Comparison of ENCODE assay signal across 15 cellular contexts in genomic region chr4:25890653-25891485, GRCh38. TPM values are rescaled to one million over a fixed set of nuclear protein-coding genes. Genes with fewer than 3 reads are reported as not detected.
DNase-seq lines count a peak whose midpoint lies in the region; ATAC-seq and TF ChIP-seq lines count a peak whose summit lies in the region.
"Had no signal": no experiment of that assay in that cellular context is flagged by ENCODE, and none has a peak within 500 bp of the region (broad histone marks: within the 10 kb centered on the region; RNA-seq: fewer than 3 reads in every experiment).

No MANE protein-coding gene starts in this region.

- H3K27ac Mint-ChIP-seq in neural progenitor cell, result peak overlapping the region; percentile 51
- H3K27ac Mint-ChIP-seq: activated T-cell treated with anti-CD3 and anti-CD28 coated beads, Interleukin-2, amount 50 U/mL, for 72 hours had no signal

- peaks cover 8% of the 10 kb centered on the region for H3K27me3 Mint-ChIP-seq in neural progenitor cell (ENCODE audit: insufficient read depth, low read depth)

- H3K36me3 ChIP-seq in neural progenitor cell, result no peaks in the 10 kb centered on the region

- H3K36me3 Mint-ChIP-seq in neural progenitor cell, result no peaks in the 10 kb centered on the region

- DNase-seq in DMS 273 (lab: John Stamatoyannopoulos, UW; ENCODE audit: unreplicated experiment) (peak; percentile 5), DMS 273 treated with DMSO at 0.1 percent for 48 hours (lab: John Stamatoyannopoulos, UW) (no peak), NCI-H2227 (lab: John Stamatoyannopoulos, UW; ENCODE audit: unreplicated experiment) (peak; percentile 74), ecto neural progenitor cell (ENCODE audit: low spot score) (peak; percentile 63), neural progenitor cell (ENCODE audit: low spot score) (peak; percentile 87), SIG-M5 treated with dmso at 0.1 percent for 504 hours (lab: John Stamatoyannopoulos, UW; ENCODE audit: unreplicated experiment) (no peak)
- DNase-seq in stimulated activated naive CD8-positive, alpha-beta T cell treated with anti-CD3 and anti-CD28 coated beads, Interleukin-15, Interleukin-2, amounts not matched to agents 100 U/mL and 50 U/mL, for 24 hours, result no peak
- DNase-seq in activated CD4-positive, alpha-beta T cell treated with anti-CD3 and anti-CD28 coated beads, Interleukin-2, amount 50 U/mL, for 4 hours, result no peak
- DNase-seq: activated CD4-positive, alpha-beta T cell treated with anti-CD3 and anti-CD28 coated beads, Interleukin-2, amount 50 U/mL, for 1 hour; activated T-cell treated with anti-CD3 and anti-CD28 coated beads, Interleukin-2, amount 50 U/mL, for 72 hours; erythroblast; NCI-H1930 had no signal

- peaks cover 8% of the 10 kb centered on the region for H4K20me1 ChIP-seq in neural progenitor cell (ENCODE audit: low read depth)

- H3K4me2 ChIP-seq in neural progenitor cell, result peak overlapping the region; percentile 73

- H3K4me3 ChIP-seq in neural progenitor cell, result peak overlapping the region; percentile 25
- H3K4me3 ChIP-seq: SK-N-MC had no signal

- H3K9me3 ChIP-seq in neural progenitor cell (ENCODE audit: low read depth), result no peaks in the 10 kb centered on the region

- H3K4me1 Mint-ChIP-seq in neural progenitor cell, result peaks cover 32% of the 10 kb centered on the region

- peaks cover 39% of the 10 kb centered on the region for H3K4me1 ChIP-seq in neural progenitor cell

- peak; percentile 24 for TF ChIP-seq CTCF in neural progenitor cell (IDR thresholded peaks at IDR 0.05)

- H3K79me2 ChIP-seq in neural progenitor cell (ENCODE audit: low read depth), result no peaks in the 10 kb centered on the region

- H2AFZ ChIP-seq in neural progenitor cell (replicated peaks), result no peak overlapping the region

- peak overlapping the region; percentile 95 for H3K27ac ChIP-seq in neural progenitor cell
- H3K27ac ChIP-seq: 22Rv1, C4-2B, SK-N-MC had no signal

- peaks cover 46% of the 10 kb centered on the region for H3F3A ChIP-seq in neural progenitor cell (ENCODE audit: low read depth)

- ATAC-seq in stimulated activated naive CD8-positive, alpha-beta T cell treated with anti-CD3 and anti-CD28 coated beads, Interleukin-15, Interleukin-2, amounts not matched to agents 100 U/mL and 50 U/mL, for 24 hours, result no peak
- ATAC-seq: activated T-cell treated with anti-CD3 and anti-CD28 coated beads, Interleukin-2, amount 50 U/mL, for 72 hours had no signal

- peak overlapping the region; percentile 57 for H3K4me3 Mint-ChIP-seq in neural progenitor cell
- H3K4me3 Mint-ChIP-seq: activated T-cell treated with anti-CD3 and anti-CD28 coated beads, Interleukin-2, amount 50 U/mL, for 72 hours had no signal

- H3K9ac ChIP-seq in neural progenitor cell, result no peak overlapping the region

- H3K9me3 Mint-ChIP-seq in neural progenitor cell, result peaks cover 2% of the 10 kb centered on the region
- H3K9me3 Mint-ChIP-seq: activated T-cell treated with anti-CD3 and anti-CD28 coated beads, Interleukin-2, amount 50 U/mL, for 72 hours had no signal

- H3K27me3 ChIP-seq in neural progenitor cell, result peaks cover 13% of the 10 kb centered on the region

RNA-seq across cellular contexts. Expression of gene SMIM20, which starts 23.2 kb away (rescaled TPM):
- 51.7 and 57.5 TPM in 2 replicates for total RNA-seq in neural progenitor cell (ENCODE audit: low replicate concordance)

RNA-seq across cellular contexts. Expression of gene SEL1L3, which starts 28.1 kb away (rescaled TPM):
- total RNA-seq in neural progenitor cell (ENCODE audit: low replicate concordance), result 49.6 and 87.2 TPM in 2 replicates

Comparison
In these comparisons a context has a peak if more than half of its experiments do, and no peak if none do; other contexts are left out.
1. DNase-seq: peak in DMS 273 (single experiment), NCI-H2227 (single experiment), ecto neural progenitor cell (single experiment) and neural progenitor cell (single experiment); none in DMS 273 treated with DMSO at 0.1 percent for 48 hours (single experiment), stimulated activated naive CD8-positive, alpha-beta T cell treated with anti-CD3 and anti-CD28 coated beads, Interleukin-15, Interleukin-2, amounts not matched to agents 100 U/mL and 50 U/mL, for 24 hours (single experiment), SIG-M5 treated with dmso at 0.1 percent for 504 hours (single experiment) and activated CD4-positive, alpha-beta T cell treated with anti-CD3 and anti-CD28 coated beads, Interleukin-2, amount 50 U/mL, for 4 hours (0 of 2).